Comparison of ENCODE assay signal across 8 cellular contexts in genomic region chr3:29281265-29282228, GRCh38. TPM values are rescaled to one million over a fixed set of nuclear protein-coding genes. Genes with fewer than 3 reads are reported as not detected.
DNase-seq lines count a peak whose midpoint lies in the region; ATAC-seq and TF ChIP-seq lines count a peak whose summit lies in the region.

No MANE protein-coding gene starts in this region.

- DNase-seq in progenitor cell of endocrine pancreas (ENCODE audit: low spot score, unreplicated experiment) (no peak), cerebellum (ENCODE audit: low spot score) (no peak), GOT3 (lab: John Stamatoyannopoulos, UW) (no peak)

- peak overlapping the region; percentile 53 for H2AFZ ChIP-seq in ACC112 (ENCODE audit: low read length, unreplicated experiment)

- H3K36me3 Mint-ChIP-seq in progenitor cell of endocrine pancreas (ENCODE audit: insufficient read depth): no peaks in the 10 kb centered on the region

- H3K4me3 ChIP-seq in ACC112 (ENCODE audit: low read depth, low read length): peak overlapping the region; percentile 92
- peak overlapping the region; percentile 61 to 74 for H3K4me3 ChIP-seq in gastroesophageal sphincter

- peak overlapping the region; percentile 89 for H3K27ac Mint-ChIP-seq in progenitor cell of endocrine pancreas

- TF ChIP-seq EP300 in gastroesophageal sphincter (IDR thresholded peaks at IDR 0.05): no peak

- H3K9me3 Mint-ChIP-seq in progenitor cell of endocrine pancreas (ENCODE audit: low read depth): no peaks in the 10 kb centered on the region

- H3K9me3 ChIP-seq in gastroesophageal sphincter: no peaks in the 10 kb centered on the region

- H3K79me2 ChIP-seq in ACC112 (ENCODE audit: control insufficient read depth, insufficient read depth, low read length, unreplicated experiment): peaks cover 60% of the 10 kb centered on the region

- TF ChIP-seq CTCF in VCaP (conservative IDR thresholded peaks at IDR 0.05): no peak
- TF ChIP-seq CTCF in gastroesophageal sphincter (IDR thresholded peaks at IDR 0.05): no peak
- no peak for TF ChIP-seq CTCF in progenitor cell of endocrine pancreas (IDR thresholded peaks at IDR 0.05; ENCODE audit: unreplicated experiment)

- H3K4me1 ChIP-seq in ACC112 (ENCODE audit: control insufficient read depth, insufficient read depth, low read length, unreplicated experiment) (peaks cover 19% of the 10 kb centered on the region), gastroesophageal sphincter (peaks cover 0 to 32% (median 0%) of the 10 kb centered on the region in 3 donors)

- H3K36me3 ChIP-seq in ACC112 (ENCODE audit: insufficient read depth, low read length) (no peaks in the 10 kb centered on the region), gastroesophageal sphincter (no peaks in the 10 kb centered on the region)

- H3K27ac ChIP-seq in ACC112 (ENCODE audit: low read depth, low read length) (peak overlapping the region; percentile 86), VCaP (peak overlapping the region; percentile 53), gastroesophageal sphincter (peak overlapping the region; percentile 85 to 99 (median 88))

- H3K4me3 Mint-ChIP-seq in progenitor cell of endocrine pancreas (ENCODE audit: low read depth): peak overlapping the region; percentile 77

- H3K27me3 Mint-ChIP-seq in progenitor cell of endocrine pancreas: peaks cover 15% of the 10 kb centered on the region

- peaks cover 37% of the 10 kb centered on the region for H3K4me1 Mint-ChIP-seq in progenitor cell of endocrine pancreas (ENCODE audit: low read depth)

- ATAC-seq in GM18520 (IDR thresholded peaks at IDR 0.05; ENCODE audit: unreplicated experiment): peak; percentile 71
- peak; percentile 53 for ATAC-seq in HG03097 (IDR thresholded peaks at IDR 0.05; ENCODE audit: low FRiP score, unreplicated experiment)
- no peak for ATAC-seq in gastroesophageal sphincter

- H3K27me3 ChIP-seq in ACC112 (ENCODE audit: insufficient read depth, low read length) (no peaks in the 10 kb centered on the region), gastroesophageal sphincter (no peaks in the 10 kb centered on the region)

- TF ChIP-seq POLR2A in gastroesophageal sphincter (IDR thresholded peaks at IDR 0.05): no peak

- 0% methylated on average over 17 to 18 of the region's 21 CpGs for WGBS in gastroesophageal sphincter (ENCODE audit: low coverage in 1 of 2), 2 donors

RNA-seq across cellular contexts. Expression of gene RBMS3, which starts 0.7 kb away (rescaled TPM):
- 10 to 100 TPM; 51.5 to 76.0 (median 66.6) TPM for total RNA-seq in gastroesophageal sphincter
- 3.8 and 5.1 TPM in 2 replicates for total RNA-seq in progenitor cell of endocrine pancreas
- total RNA-seq in cerebellum: 53.4 TPM
